Comparison of ENCODE assay signal across 9 cellular contexts in the genomic region with DNA sequence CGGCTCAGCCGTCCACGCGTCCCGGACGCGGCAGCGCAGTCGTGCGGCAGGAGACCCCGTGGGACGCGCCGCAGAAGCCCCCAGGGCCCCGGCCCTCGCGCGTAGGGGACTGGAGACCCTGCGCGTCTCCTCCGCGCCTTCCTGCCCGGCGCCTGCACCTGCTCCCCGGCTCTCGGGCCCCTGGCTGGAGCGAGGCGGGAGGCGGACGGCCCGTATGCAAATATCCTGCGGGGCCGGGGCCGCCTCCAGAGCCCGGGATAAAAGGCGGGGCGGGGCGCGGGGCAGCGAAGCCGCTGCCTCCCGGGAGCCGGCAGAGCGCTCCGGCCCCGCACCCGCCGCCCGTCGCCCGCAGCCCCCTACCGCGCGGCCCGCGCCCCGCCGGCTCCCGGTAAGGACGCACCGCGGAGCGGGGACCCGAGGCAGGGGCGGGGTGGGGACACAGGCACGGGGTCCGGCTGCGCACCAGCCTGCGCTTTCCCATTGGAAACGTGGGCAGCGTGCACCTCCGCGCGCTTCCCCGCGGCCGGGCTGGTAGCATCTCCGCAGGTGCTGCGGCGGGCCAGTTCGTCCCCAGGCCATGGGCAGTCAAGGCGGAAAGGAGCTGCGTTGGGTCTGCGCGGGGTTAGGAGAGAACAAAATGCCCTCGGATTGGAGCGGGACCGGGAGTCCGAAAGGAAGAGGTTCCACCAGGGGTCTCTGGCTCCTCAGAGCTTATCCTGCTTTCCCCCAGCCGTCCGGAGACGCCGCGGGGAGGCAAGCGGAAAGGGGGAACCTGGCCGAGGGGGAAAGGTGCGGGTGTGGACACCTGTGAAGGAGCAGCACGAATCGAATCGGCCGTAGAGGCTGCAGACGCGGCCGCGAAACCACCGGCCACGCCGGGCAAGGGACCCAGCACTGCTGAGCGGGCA. TPM values are rescaled to one million over a fixed set of nuclear protein-coding genes. Genes with fewer than 3 reads are reported as not detected.
A peak's percentile ranks its signal among the peaks of the same experiment; 100 is the strongest.
DNase-seq lines count a peak whose midpoint lies in the region; ATAC-seq and TF ChIP-seq lines count a peak whose summit lies in the region.
"Had no signal": no experiment of that assay in that cellular context is flagged by ENCODE, and none has a peak within 500 bp of the region (broad histone marks: within the 10 kb centered on the region; RNA-seq: fewer than 3 reads in every experiment).

A gene with protein sequence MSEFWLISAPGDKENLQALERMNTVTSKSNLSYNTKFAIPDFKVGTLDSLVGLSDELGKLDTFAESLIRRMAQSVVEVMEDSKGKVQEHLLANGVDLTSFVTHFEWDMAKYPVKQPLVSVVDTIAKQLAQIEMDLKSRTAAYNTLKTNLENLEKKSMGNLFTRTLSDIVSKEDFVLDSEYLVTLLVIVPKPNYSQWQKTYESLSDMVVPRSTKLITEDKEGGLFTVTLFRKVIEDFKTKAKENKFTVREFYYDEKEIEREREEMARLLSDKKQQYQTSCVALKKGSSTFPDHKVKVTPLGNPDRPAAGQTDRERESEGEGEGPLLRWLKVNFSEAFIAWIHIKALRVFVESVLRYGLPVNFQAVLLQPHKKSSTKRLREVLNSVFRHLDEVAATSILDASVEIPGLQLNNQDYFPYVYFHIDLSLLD (plus strand): TSS at position 287 of the 908 bp plus-strand sequence. CDS start 1,220 bp downstream, outside the sequence.

- peak within 1 kb of the TSS; percentile 61 for H3K4me3 ChIP-seq in HUES6 (ENCODE audit: low read depth, low read length)
- no peak within 1 kb of the TSS for H3K4me3 ChIP-seq in SJCRH30

- H3K9ac ChIP-seq in HUES6 (ENCODE audit: low read length), result no peak within 1 kb of the TSS

- peaks cover 16% of the 10 kb centered on the region for H3K4me1 Mint-ChIP-seq in Calu3 (ENCODE audit: low read depth, unreplicated experiment)
- peaks cover 4% of the 10 kb centered on the region for H3K4me1 Mint-ChIP-seq in activated naive CD8-positive, alpha-beta T cell treated with anti-CD3 and anti-CD28 coated beads for 36 hours
- H3K4me1 Mint-ChIP-seq in stimulated activated naive CD8-positive, alpha-beta T cell treated with anti-CD3 and anti-CD28 coated beads, Interleukin-15, amount 100 ng/mL, for 72 hours, result peaks cover 17% of the 10 kb centered on the region

- BruUV-seq in Calu3 (replicated peaks; lab: Mats Ljungman, UMichigan), result no TSS peak

- peak within 1 kb of the TSS; percentile 69 for H3K4me3 Mint-ChIP-seq in Calu3 (ENCODE audit: low read depth, unreplicated experiment)
- H3K4me3 Mint-ChIP-seq in activated naive CD8-positive, alpha-beta T cell treated with anti-CD3 and anti-CD28 coated beads for 36 hours, result peak within 1 kb of the TSS; percentile 35
- peak within 1 kb of the TSS; percentile 45 to 76 for H3K4me3 Mint-ChIP-seq in stimulated activated naive CD8-positive, alpha-beta T cell treated with anti-CD3 and anti-CD28 coated beads, Interleukin-15, amount 100 ng/mL, for 72 hours

- H3K27ac Mint-ChIP-seq in Calu3 (ENCODE audit: unreplicated experiment), result no peak within 1 kb of the TSS
- H3K27ac Mint-ChIP-seq in activated naive CD8-positive, alpha-beta T cell treated with anti-CD3 and anti-CD28 coated beads for 36 hours, result no peak within 1 kb of the TSS
- no peak within 1 kb of the TSS for H3K27ac Mint-ChIP-seq in stimulated activated naive CD8-positive, alpha-beta T cell treated with anti-CD3 and anti-CD28 coated beads, Interleukin-15, amount 100 ng/mL, for 72 hours

- peaks cover 53% of the 10 kb centered on the region for H3K27me3 Mint-ChIP-seq in Calu3 (ENCODE audit: unreplicated experiment)
- H3K27me3 Mint-ChIP-seq in activated naive CD8-positive, alpha-beta T cell treated with anti-CD3 and anti-CD28 coated beads for 36 hours, result peaks cover 72% of the 10 kb centered on the region
- H3K27me3 Mint-ChIP-seq in stimulated activated naive CD8-positive, alpha-beta T cell treated with anti-CD3 and anti-CD28 coated beads, Interleukin-15, amount 100 ng/mL, for 72 hours, result peaks cover 71% of the 10 kb centered on the region

- H3K27me3 ChIP-seq in HUES6 (ENCODE audit: control insufficient read depth, insufficient read depth, low read length) (peaks cover 89% of the 10 kb centered on the region), SJCRH30 (peaks cover 45% of the 10 kb centered on the region)

- H3K9me3 Mint-ChIP-seq in Calu3 (ENCODE audit: low read depth, unreplicated experiment), result no peaks in the 10 kb centered on the region
- H3K9me3 Mint-ChIP-seq in activated naive CD8-positive, alpha-beta T cell treated with anti-CD3 and anti-CD28 coated beads for 36 hours, result no peaks in the 10 kb centered on the region
- no peaks in the 10 kb centered on the region for H3K9me3 Mint-ChIP-seq in stimulated activated naive CD8-positive, alpha-beta T cell treated with anti-CD3 and anti-CD28 coated beads, Interleukin-15, amount 100 ng/mL, for 72 hours

- no peak for TF ChIP-seq CTCF in Calu3 (IDR thresholded peaks at IDR 0.05; ENCODE audit: unreplicated experiment)

- H3K36me3 ChIP-seq in HUES6 (ENCODE audit: control insufficient read depth, insufficient read depth, low read length) (no peaks in the 10 kb centered on the region), SJCRH30 (no peaks in the 10 kb centered on the region)

- H3K9me3 ChIP-seq in HUES6 (ENCODE audit: control insufficient read depth, insufficient read depth, low read depth, low read length), result no peaks in the 10 kb centered on the region
- no peaks in the 10 kb centered on the region for H3K9me3 ChIP-seq in SJCRH30 (replicated peaks)

- CTCF ChIA-PET in Calu3 (lab: Charles Lee), result interaction anchor here (0.9 kb wide), 1 partner anchor 12 kb away, joined by 3 read pairs; no protein-coding TSS in a partner anchor

- ATAC-seq in GM19328 (IDR thresholded peaks at IDR 0.05; ENCODE audit: unreplicated experiment), result peak; percentile 78
- peak; percentile 59 for ATAC-seq in stimulated activated naive CD8-positive, alpha-beta T cell treated with anti-CD3 and anti-CD28 coated beads, Interleukin-15, amount 100 ng/mL, for 72 hours

- no peaks in the 10 kb centered on the region for H3K36me3 Mint-ChIP-seq in Calu3 (ENCODE audit: insufficient read depth, unreplicated experiment)
- H3K36me3 Mint-ChIP-seq in activated naive CD8-positive, alpha-beta T cell treated with anti-CD3 and anti-CD28 coated beads for 36 hours, result no peaks in the 10 kb centered on the region

- peaks cover 2% of the 10 kb centered on the region; the same call in 1 of the 2 replicates for H3K4me1 ChIP-seq in HUES6 (ENCODE audit: control insufficient read depth, insufficient read depth, low read length)
- peaks cover 4% of the 10 kb centered on the region; the same call in 1 of the 2 replicates for H3K4me1 ChIP-seq in SJCRH30

- H3K27ac ChIP-seq in HUES6 (ENCODE audit: low read depth, low read length) (no peak within 1 kb of the TSS), SJCRH30 (no peak within 1 kb of the TSS)

- intact Hi-C loops in Calu3 (cut with micrococcal nuclease; ENCODE audit: unreplicated experiment), result no loop called here

- DNase-seq in Calu3 (peak; percentile 66), iPS-NIHi11 (ENCODE audit: low spot score) (peak; percentile 90), middle frontal gyrus (ENCODE audit: extremely low spot score, low spot score) (no peak), SJCRH30 (no peak)
- peak; percentile 36 for DNase-seq in activated naive CD8-positive, alpha-beta T cell treated with anti-CD3 and anti-CD28 coated beads for 36 hours
- no peak for DNase-seq in stimulated activated naive CD8-positive, alpha-beta T cell treated with anti-CD3 and anti-CD28 coated beads, Interleukin-15, amount 100 ng/mL, for 72 hours

RNA-seq across cellular contexts. Expression of the gene that starts here (rescaled TPM):
- 0.28 and 0.61 TPM in 2 replicates for total RNA-seq in Calu3 (2022)
- total RNA-seq in activated naive CD8-positive, alpha-beta T cell treated with anti-CD3 and anti-CD28 coated beads for 36 hours, result not detected
- total RNA-seq in SJCRH30 (2014; rRNA removed; shearing (Covaris generic)), result 0.23 and 0.40 TPM in 2 replicates
- total RNA-seq: activated CD8-positive, alpha-beta memory T cell treated with anti-CD3 and anti-CD28 coated beads for 36 hours had no signal

Comparison
In these comparisons a context has a peak if more than half of its experiments do, and no peak if none do; other contexts are left out.
1. Peak in DNase-seq in Calu3; RNA of the gene not detected or under 1 TPM.
2. Peak in DNase-seq in activated naive CD8-positive, alpha-beta T cell treated with anti-CD3 and anti-CD28 coated beads for 36 hours; RNA of the gene not detected or under 1 TPM.